ENCODE assay signal across 8 cellular contexts in genomic region chr6:70566751-70567382, GRCh38. TPM values are rescaled to one million over a fixed set of nuclear protein-coding genes. Genes with fewer than 3 reads are reported as not detected.
DNase-seq lines count a peak whose midpoint lies in the region; TF ChIP-seq lines count a peak whose summit lies in the region.

SDHAF4 (plus strand) TSS chr6:70566930; CDS start chr6:70566941, 11 bp downstream.

- H3K27me3 Mint-ChIP-seq in HFFc6 (ENCODE audit: insufficient read depth), result no peaks in the 10 kb centered on the region
- H3K27me3 Mint-ChIP-seq in activated naive CD4-positive, alpha-beta T cell treated with anti-CD3 and anti-CD28 coated beads, Interleukin-2, amount 10 ng/mL, durations not matched to agents 7 days and 5 days, result peaks cover 8% of the 10 kb centered on the region

- H3K4me3 ChIP-seq in GM08714 (ENCODE audit: low read length), result peak within 1 kb of the TSS; percentile 90

- CTCF ChIA-PET in activated naive CD4-positive, alpha-beta T cell treated with anti-CD3 and anti-CD28 coated beads, Interleukin-2, amount 10 ng/mL, durations not matched to agents 7 days and 5 days (lab: Charles Lee), result interaction anchor here (0.7 to 1.3 kb wide), 3 partner anchors 85 to 389 kb away, joined by 3 read pairs; no protein-coding TSS in a partner anchor

- H3K4me3 Mint-ChIP-seq in HFFc6, result peak within 1 kb of the TSS; percentile 88
- peak within 1 kb of the TSS; percentile 87 for H3K4me3 Mint-ChIP-seq in activated naive CD4-positive, alpha-beta T cell treated with anti-CD3 and anti-CD28 coated beads, Interleukin-2, amount 10 ng/mL, durations not matched to agents 7 days and 5 days

- in situ Hi-C loops in SK-MEL-5 (cut with HindIII; ENCODE audit: low pct_unique_long_range_greater_than_20kb, low sequenced_read_pairs), result no loop called here

- DNase-seq in HFFc6 (peak; percentile 82), NAMALWA (ENCODE audit: low spot score) (peak; percentile 96), SK-MEL-5 (ENCODE audit: low read depth, low spot score) (peak; percentile 89), globus pallidus (ENCODE audit: low spot score) (peak; percentile 91), nucleus accumbens (lab: John Stamatoyannopoulos, UW) (peak; percentile 34 to 97 (median 88)), superior temporal gyrus (ENCODE audit: extremely low spot score) (peak; percentile 96)
- peak; percentile 95 for DNase-seq in activated naive CD4-positive, alpha-beta T cell treated with anti-CD3 and anti-CD28 coated beads, Interleukin-2, amount 10 ng/mL, durations not matched to agents 7 days and 5 days

- peak; percentile 37; the same call in 1 of the 2 replicates for TF ChIP-seq CTCF in HFFc6 (IDR thresholded peaks at IDR 0.05)

- H3K27ac Mint-ChIP-seq in HFFc6, result peak within 1 kb of the TSS; percentile 51
- peak within 1 kb of the TSS; percentile 86 for H3K27ac Mint-ChIP-seq in activated naive CD4-positive, alpha-beta T cell treated with anti-CD3 and anti-CD28 coated beads, Interleukin-2, amount 10 ng/mL, durations not matched to agents 7 days and 5 days

- H3K9me3 Mint-ChIP-seq in HFFc6, result no peaks in the 10 kb centered on the region
- peaks cover 3% of the 10 kb centered on the region for H3K9me3 Mint-ChIP-seq in activated naive CD4-positive, alpha-beta T cell treated with anti-CD3 and anti-CD28 coated beads, Interleukin-2, amount 10 ng/mL, durations not matched to agents 7 days and 5 days

- H3K36me3 Mint-ChIP-seq in HFFc6 (ENCODE audit: low read depth), result peaks cover 4% of the 10 kb centered on the region; the same call in 1 of the 2 replicates
- peaks cover 14% of the 10 kb centered on the region for H3K36me3 Mint-ChIP-seq in activated naive CD4-positive, alpha-beta T cell treated with anti-CD3 and anti-CD28 coated beads, Interleukin-2, amount 10 ng/mL, durations not matched to agents 7 days and 5 days

- peaks cover 13% of the 10 kb centered on the region for H3K4me1 Mint-ChIP-seq in HFFc6 (ENCODE audit: low read depth)
- H3K4me1 Mint-ChIP-seq in activated naive CD4-positive, alpha-beta T cell treated with anti-CD3 and anti-CD28 coated beads, Interleukin-2, amount 10 ng/mL, durations not matched to agents 7 days and 5 days, result peaks cover 23% of the 10 kb centered on the region

RNA-seq across cellular contexts. Expression of gene SDHAF4, which starts in this region (rescaled TPM):
- total RNA-seq in HFFc6 (2021; fragmentation: NEBNext Ultra II Directional; extraction: Animal tissue kit (Norgen Biotek cat#: 25700)), result 1 to 10 TPM; 5.8 to 7.6 (median 6.9) TPM
- total RNA-seq in SK-MEL-5 (2014; rRNA removed; shearing (Covaris generic)), result 1.3 and 1.6 TPM in 2 replicates
- 2.7 and 3.6 TPM in 2 replicates for polyA plus RNA-seq in SK-MEL-5 (2015; cell fraction: cytosol; rRNA removed)
- 2.0 TPM in 1 of 2 replicates, not detected in the other for polyA plus RNA-seq in SK-MEL-5 (2015; cell fraction: nucleus; rRNA removed)

Comparison
In these comparisons a context has a peak if more than half of its experiments do, and no peak if none do; other contexts are left out.
1. Peak in every context shown above with its lines: DNase-seq and H3K4me3 ChIP-seq.